ENCODE assay signal across 8 cellular contexts in genomic region chr2:42132966-42133641, GRCh38. TPM values are rescaled to one million over a fixed set of nuclear protein-coding genes. Genes with fewer than 3 reads are reported as not detected.
DNase-seq lines count a peak whose midpoint lies in the region; ATAC-seq and TF ChIP-seq lines count a peak whose summit lies in the region.

No MANE protein-coding gene starts in this region.

- no peaks in the 10 kb centered on the region for H3K27me3 Mint-ChIP-seq in endodermal cell (ENCODE audit: insufficient read depth)

- peak overlapping the region; percentile 74 for H3K27ac Mint-ChIP-seq in endodermal cell

- no peak for TF ChIP-seq CTCF in endodermal cell (conservative IDR thresholded peaks at IDR 0.05)

- peak overlapping the region; percentile 73 to 96 (median 89) for H3K4me2 ChIP-seq in BLaER1 treated with 17β-estradiol and CSF1 and Interleukin-3, amounts not matched to agents 10 nM and 100 nM

- H3K9me3 ChIP-seq in BLaER1 treated with 17β-estradiol and CSF1 and Interleukin-3, amounts not matched to agents 10 nM and 100 nM (replicated peaks in 1 of 11), result no peaks in the 10 kb centered on the region
- no peaks in the 10 kb centered on the region for H3K9me3 ChIP-seq in endodermal cell (ENCODE audit: control insufficient read depth, low read length)

- peak overlapping the region in 10 of 11 experiments; percentile 9 to 64 (median 46); a peak in 15 of 22 replicates for H3K27ac ChIP-seq in BLaER1 treated with 17β-estradiol and CSF1 and Interleukin-3, amounts not matched to agents 10 nM and 100 nM
- H3K27ac ChIP-seq in endodermal cell (ENCODE audit: low read depth, low read length), result no peak overlapping the region

- 0 out of 22 replicates have a peak, but pooled peaks cover 0 to under 1% (median 0%) of the 10 kb centered on the region in 11 experiments for H4K20me1 ChIP-seq in BLaER1 treated with 17β-estradiol and CSF1 and Interleukin-3, amounts not matched to agents 10 nM and 100 nM

- WGBS in endodermal cell (ENCODE audit: insufficient coverage in 1 of 2, insufficient read length in 1 of 2), 2 experiments, result 17 to 19% methylated on average over 11 to 17 of the region's 17 CpGs

- ATAC-seq in GM19351 (IDR thresholded peaks at IDR 0.05; ENCODE audit: unreplicated experiment), result peak; percentile 76
- ATAC-seq in HG03460 (IDR thresholded peaks at IDR 0.05; ENCODE audit: unreplicated experiment), result peak; percentile 85

- H3K4me3 Mint-ChIP-seq in endodermal cell, result peak overlapping the region; percentile 39

- peak overlapping the region in 8 of 10 experiments; percentile 6 to 48 (median 30); a peak in 10 of 20 replicates for H3K4me3 ChIP-seq in BLaER1 treated with 17β-estradiol and CSF1 and Interleukin-3, amounts not matched to agents 10 nM and 100 nM
- peak overlapping the region; percentile 42 for H3K4me3 ChIP-seq in endodermal cell (ENCODE audit: low read length)

- H3K9me3 Mint-ChIP-seq in endodermal cell, result no peaks in the 10 kb centered on the region

- H3K4me1 Mint-ChIP-seq in endodermal cell, result peaks cover 50% of the 10 kb centered on the region

- H3K9ac ChIP-seq in BLaER1 treated with 17β-estradiol and CSF1 and Interleukin-3, amounts not matched to agents 10 nM and 100 nM, result peak overlapping the region in 8 of 11 experiments; percentile 12 to 68 (median 54); a peak in 12 of 22 replicates
- no peak overlapping the region for H3K9ac ChIP-seq in endodermal cell (ENCODE audit: extremely low read depth, low read length, poor library complexity, severe bottlenecking)

- peaks cover 0 to 17% (median 0%) of the 10 kb centered on the region in 11 experiments; a peak in 4 of 22 replicates for H3K27me3 ChIP-seq in BLaER1 treated with 17β-estradiol and CSF1 and Interleukin-3, amounts not matched to agents 10 nM and 100 nM
- no peaks in the 10 kb centered on the region for H3K27me3 ChIP-seq in endodermal cell (ENCODE audit: control insufficient read depth, insufficient read depth, low read length, poor library complexity, severe bottlenecking)

- no peaks in the 10 kb centered on the region for H3K36me3 ChIP-seq in BLaER1 treated with 17β-estradiol and CSF1 and Interleukin-3, amounts not matched to agents 10 nM and 100 nM
- H3K36me3 ChIP-seq in endodermal cell (ENCODE audit: control insufficient read depth, insufficient read depth, low read length), result no peaks in the 10 kb centered on the region

- no peaks in the 10 kb centered on the region for H3K36me3 Mint-ChIP-seq in endodermal cell (ENCODE audit: low read depth)

- DNase-seq in NK-92 (lab: John Stamatoyannopoulos, UW; ENCODE audit: unreplicated experiment) (peak; percentile 50), endodermal cell (peak; percentile 92), mucosa of gallbladder (ENCODE audit: low spot score) (peak; percentile 90)
- peak; percentile 86 for DNase-seq in activated CD8-positive, alpha-beta memory T cell treated with anti-CD3 and anti-CD28 coated beads, Interleukin-2, amount 50 U/mL, for 1 hour (ENCODE audit: extremely low read depth)
- DNase-seq in stimulated activated CD8-positive, alpha-beta memory T cell treated with anti-CD3 and anti-CD28 coated beads, Interleukin-4, amount 100 ng/mL, for 1 hour (ENCODE audit: low read depth in 2 of 2, low spot score in 1 of 2), result peak; percentile 74 to 81

- peaks cover 72 to 91% (median 85%) of the 10 kb centered on the region in 10 experiments for H3K4me1 ChIP-seq in BLaER1 treated with 17β-estradiol and CSF1 and Interleukin-3, amounts not matched to agents 10 nM and 100 nM
- H3K4me1 ChIP-seq in endodermal cell (ENCODE audit: control insufficient read depth, insufficient read depth, low read length), result peaks cover 33% of the 10 kb centered on the region

RNA-seq across cellular contexts. Expression of gene EML4, which starts 36.0 kb away (rescaled TPM):
- total RNA-seq in endodermal cell (10 to 100 TPM; 84.6 to 90.9 TPM), mucosa of gallbladder (111 TPM)
- polyA plus RNA-seq in endodermal cell (2013, experiment 1 of 2), result 63.3 TPM
- polyA plus RNA-seq in endodermal cell (2013, experiment 2 of 2), result 67.9 TPM
